8 cellular contexts compared by ENCODE assay signal in the genomic region with DNA sequence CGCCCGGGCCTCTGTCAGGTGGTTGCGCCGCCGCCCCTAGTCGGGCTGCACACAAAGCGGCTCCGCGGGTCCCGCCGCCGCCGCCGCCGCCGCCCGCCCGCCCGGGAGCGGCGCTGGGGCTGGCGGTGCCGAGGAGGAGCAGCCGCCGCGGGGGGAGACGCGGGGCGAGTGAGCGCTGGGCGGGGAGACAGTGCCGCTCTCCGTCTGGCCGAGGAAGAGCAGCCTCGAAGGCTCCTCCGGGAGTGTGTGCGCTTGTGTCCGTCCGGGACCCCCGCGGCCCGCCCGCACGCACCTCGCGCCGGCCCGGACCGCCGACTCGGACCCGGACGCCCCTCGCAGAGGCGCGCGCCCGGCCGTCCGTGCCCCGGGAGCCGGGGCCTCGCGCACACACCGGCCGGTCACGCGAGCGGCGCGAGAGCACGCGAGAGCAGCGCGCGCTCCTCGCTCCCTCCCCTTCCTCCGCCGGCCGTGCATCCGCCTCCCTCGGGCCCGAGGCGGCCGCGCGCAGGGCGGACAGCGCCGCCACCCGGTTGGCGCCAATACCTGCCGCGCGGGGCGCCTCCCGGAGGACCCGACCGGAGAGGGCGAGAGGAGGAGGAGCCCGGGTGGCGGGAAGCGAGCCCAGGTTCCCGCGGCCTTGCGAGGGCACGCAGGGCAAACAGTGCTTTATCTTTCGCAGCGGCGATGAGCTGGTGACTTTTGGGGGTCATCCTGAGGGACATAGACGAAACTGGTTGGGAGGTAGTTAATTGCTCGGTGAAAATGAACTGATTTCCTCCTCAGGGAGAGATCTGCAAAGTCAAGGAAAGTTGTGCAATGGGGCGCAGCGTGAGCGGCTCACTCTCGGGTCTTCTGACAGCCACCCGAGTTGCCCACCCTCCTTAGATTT. TPM values are rescaled to one million over a fixed set of nuclear protein-coding genes. Genes with fewer than 3 reads are reported as not detected.
DNase-seq lines count a peak whose midpoint lies in the region; ATAC-seq lines count a peak whose summit lies in the region.

A gene with protein sequence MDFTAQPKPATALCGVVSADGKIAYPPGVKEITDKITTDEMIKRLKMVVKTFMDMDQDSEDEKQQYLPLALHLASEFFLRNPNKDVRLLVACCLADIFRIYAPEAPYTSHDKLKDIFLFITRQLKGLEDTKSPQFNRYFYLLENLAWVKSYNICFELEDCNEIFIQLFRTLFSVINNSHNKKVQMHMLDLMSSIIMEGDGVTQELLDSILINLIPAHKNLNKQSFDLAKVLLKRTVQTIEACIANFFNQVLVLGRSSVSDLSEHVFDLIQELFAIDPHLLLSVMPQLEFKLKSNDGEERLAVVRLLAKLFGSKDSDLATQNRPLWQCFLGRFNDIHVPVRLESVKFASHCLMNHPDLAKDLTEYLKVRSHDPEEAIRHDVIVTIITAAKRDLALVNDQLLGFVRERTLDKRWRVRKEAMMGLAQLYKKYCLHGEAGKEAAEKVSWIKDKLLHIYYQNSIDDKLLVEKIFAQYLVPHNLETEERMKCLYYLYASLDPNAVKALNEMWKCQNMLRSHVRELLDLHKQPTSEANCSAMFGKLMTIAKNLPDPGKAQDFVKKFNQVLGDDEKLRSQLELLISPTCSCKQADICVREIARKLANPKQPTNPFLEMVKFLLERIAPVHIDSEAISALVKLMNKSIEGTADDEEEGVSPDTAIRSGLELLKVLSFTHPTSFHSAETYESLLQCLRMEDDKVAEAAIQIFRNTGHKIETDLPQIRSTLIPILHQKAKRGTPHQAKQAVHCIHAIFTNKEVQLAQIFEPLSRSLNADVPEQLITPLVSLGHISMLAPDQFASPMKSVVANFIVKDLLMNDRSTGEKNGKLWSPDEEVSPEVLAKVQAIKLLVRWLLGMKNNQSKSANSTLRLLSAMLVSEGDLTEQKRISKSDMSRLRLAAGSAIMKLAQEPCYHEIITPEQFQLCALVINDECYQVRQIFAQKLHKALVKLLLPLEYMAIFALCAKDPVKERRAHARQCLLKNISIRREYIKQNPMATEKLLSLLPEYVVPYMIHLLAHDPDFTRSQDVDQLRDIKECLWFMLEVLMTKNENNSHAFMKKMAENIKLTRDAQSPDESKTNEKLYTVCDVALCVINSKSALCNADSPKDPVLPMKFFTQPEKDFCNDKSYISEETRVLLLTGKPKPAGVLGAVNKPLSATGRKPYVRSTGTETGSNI (N-terminal part only) (minus strand): TSS at position 423 of the 889 bp plus-strand sequence. CDS start 1,334 bp downstream, outside the sequence.

- peak; percentile 99 for DNase-seq in AG20443 (ENCODE audit: low spot score)
- DNase-seq in NCI-H446 treated with DMSO at 0.1 percent for 48 hours (lab: John Stamatoyannopoulos, UW), result peak; percentile 70
- DNase-seq in activated CD4-positive, alpha-beta T cell treated with anti-CD3 and anti-CD28 coated beads for 1 hour, result peak; percentile 85
- DNase-seq in cerebellum (ENCODE audit: low spot score), result peak; percentile 94
- peak; percentile 76 for DNase-seq in kidney glomerular epithelial cell (lab: John Stamatoyannopoulos, UW)
- peak; percentile 68 to 72 for DNase-seq in stimulated activated CD4-positive, alpha-beta T cell treated with anti-CD3 and anti-CD28 coated beads, Interleukin-1b, Interleukin-23, amount 100 ng/mL, for 1 hour (ENCODE audit: low read depth in 2 of 2)

- peak; percentile 66 for ATAC-seq in GM19043 (IDR thresholded peaks at IDR 0.05; ENCODE audit: low read depth, unreplicated experiment)
- ATAC-seq in HG03378 (IDR thresholded peaks at IDR 0.05; ENCODE audit: unreplicated experiment), result peak; percentile 54

RNA-seq across cellular contexts. Expression of the gene that starts here (rescaled TPM):
- 86.9 TPM for total RNA-seq in cerebellum

Comparison
In these comparisons a context has a peak if more than half of its experiments do, and no peak if none do; other contexts are left out.
1. Peak in every context shown above with its lines: DNase-seq and ATAC-seq.